14 cellular contexts compared by ENCODE assay signal in the genomic region with DNA sequence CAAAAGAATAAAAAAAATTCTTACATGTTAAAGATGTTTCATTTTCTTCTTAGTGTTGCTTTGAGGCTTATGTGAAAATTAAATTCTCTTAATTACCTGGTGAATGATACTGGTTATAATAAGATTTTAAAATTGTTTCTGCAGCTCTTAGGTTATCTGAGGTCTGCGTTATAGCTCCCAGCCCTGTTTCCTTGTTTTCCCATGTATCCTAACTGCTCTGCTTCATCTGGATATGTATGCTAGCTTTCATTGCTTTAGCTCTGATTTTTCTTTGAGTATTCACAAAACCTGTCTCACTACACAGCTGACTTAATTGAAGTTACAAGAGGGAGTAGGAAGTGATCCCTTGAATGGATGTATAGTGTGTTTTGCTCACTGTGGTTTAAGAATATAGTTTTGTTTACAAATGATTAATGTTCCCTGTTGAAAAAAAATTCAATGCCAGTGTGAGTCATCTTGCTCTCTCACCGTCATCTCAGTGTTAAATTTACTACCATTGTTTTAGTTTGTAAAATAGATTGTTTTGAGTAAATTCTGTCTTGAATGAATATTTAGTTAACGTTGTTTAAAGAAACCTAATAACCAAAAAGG. TPM values are rescaled to one million over a fixed set of nuclear protein-coding genes. Genes with fewer than 3 reads are reported as not detected.
DNase-seq lines count a peak whose midpoint lies in the region; ATAC-seq, FAIRE-seq and TF ChIP-seq lines count a peak whose summit lies in the region.
"Had no signal": no experiment of that assay in that cellular context is flagged by ENCODE, and none has a peak within 500 bp of the region (broad histone marks: within the 10 kb centered on the region; RNA-seq: fewer than 3 reads in every experiment).

No MANE protein-coding gene starts in this region.

- intact Hi-C loops in PC-3 (cut with micrococcal nuclease): no loop called here
- intact Hi-C loops in mucosa of descending colon (cut with DNase I, micrococcal nuclease): no loop called here

- ATAC-seq in PC-3 (peak; percentile 99), mucosa of descending colon (peak; percentile 21), HG02763 (IDR thresholded peaks at IDR 0.05; ENCODE audit: unreplicated experiment) (no peak)

- CTCF ChIA-PET in PC-3 (lab: Charles Lee): interaction anchor here (0.5 to 0.7 kb wide), 6 partner anchors 18 to 1043 kb away, joined by 3 to 6 read pairs (median 4); partner anchors contain the start of gene CPSF6

- no peaks in the 10 kb centered on the region for H3K27me3 ChIP-seq in PC-3 (ENCODE audit: low read length)
- H3K27me3 ChIP-seq: stomach had no signal

- no peak overlapping the region for H2AFZ ChIP-seq in PC-3 (ENCODE audit: low read length)

- peaks cover 14% of the 10 kb centered on the region; the same call in 1 of the 2 replicates for H4K20me1 ChIP-seq in PC-3 (ENCODE audit: low read length)

- DNase-seq in EL (peak; percentile 63), PC-3 (peak; percentile 70), cardiac fibroblast (ENCODE audit: low read depth in 2 of 2) (peak; percentile 37 to 73), mucosa of descending colon (no peak), GM12892 (ENCODE audit: insufficient read length) (no peak), retina (no peak), GM12891 (ENCODE audit: insufficient read length, low spot score) (no peak)
- DNase-seq: activated T-cell treated with anti-CD3 and anti-CD28 coated beads, Interleukin-2, amount 50 U/mL, for 48 hours; COR-L47; NCI-H446 treated with DMSO at 0.1 percent for 48 hours; stimulated activated CD4-positive, alpha-beta T cell treated with anti-CD3 and anti-CD28 coated beads, Interleukin-4, amount 100 ng/mL, for 24 hours; stomach had no signal

- H3F3A ChIP-seq in PC-3 (ENCODE audit: low read length, unreplicated experiment): peaks cover 4% of the 10 kb centered on the region

- no peak for TF ChIP-seq CTCF in PC-3 (conservative IDR thresholded peaks at IDR 0.05; ENCODE audit: low read depth, low read length)
- TF ChIP-seq CTCF in cardiac fibroblast (IDR thresholded peaks at IDR 0.05; ENCODE audit: low read depth, low read length): no peak
- TF ChIP-seq CTCF in mucosa of descending colon (IDR thresholded peaks at IDR 0.05): no peak

- no peak for TF ChIP-seq POLR2A in GM12892 (IDR thresholded peaks at IDR 0.05; ENCODE audit: low read depth, low read length)
- no peak for TF ChIP-seq POLR2A in GM12891 (IDR thresholded peaks at IDR 0.05; ENCODE audit: low read depth, low read length)

- H3K4me1 ChIP-seq in PC-3 (ENCODE audit: insufficient read depth, low read length): peaks cover 18% of the 10 kb centered on the region
- H3K4me1 ChIP-seq in mucosa of descending colon (ENCODE audit: low read depth): peaks cover 5% of the 10 kb centered on the region

- no peaks in the 10 kb centered on the region for H3K9me2 ChIP-seq in PC-3 (replicated peaks; ENCODE audit: low read length)

- no TSS peak for BruUV-seq in PC-3 (replicated peaks; lab: Mats Ljungman, UMichigan)

- peak overlapping the region; percentile 13; the same call in 1 of the 2 replicates for H3K4me2 ChIP-seq in PC-3 (ENCODE audit: low read length)

- H3K4me3 ChIP-seq in PC-3 (ENCODE audit: low read length) (no peak overlapping the region), cardiac fibroblast (replicated peaks in 1 of 2; ENCODE audit: low read depth in 2 of 2, low read length in 2 of 2) (no peak overlapping the region), mucosa of descending colon (no peak overlapping the region)
- H3K4me3 ChIP-seq: stomach had no signal

- peaks cover 52% of the 10 kb centered on the region for H3K36me3 ChIP-seq in PC-3 (ENCODE audit: low read depth, low read length)
- no peaks in the 10 kb centered on the region for H3K36me3 ChIP-seq in mucosa of descending colon (ENCODE audit: low read depth)

- no peak for FAIRE-seq in GM12892 (lab: Jason Lieb, UNC)
- FAIRE-seq in GM12891 (lab: Jason Lieb, UNC): no peak

- no peaks in the 10 kb centered on the region for H3K79me2 ChIP-seq in PC-3 (ENCODE audit: low read length)

- peak overlapping the region; percentile 21 for H3K27ac ChIP-seq in PC-3 (ENCODE audit: low read length)
- H3K27ac ChIP-seq: stomach, VCaP had no signal

- H3K9me3 ChIP-seq in PC-3 (ENCODE audit: low read length) (no peaks in the 10 kb centered on the region), mucosa of descending colon (no peaks in the 10 kb centered on the region)
- H3K9me3 ChIP-seq: stomach had no signal

- H3K9ac ChIP-seq in PC-3 (ENCODE audit: low read length): no peak overlapping the region

- POLR2A ChIA-PET in PC-3 (lab: Charles Lee; ENCODE audit: unreplicated experiment): interaction anchor here (0.6 kb wide), 2 partner anchors 24 to 119 kb away, joined by 6 to 10 read pairs; no protein-coding TSS in a partner anchor

TF ChIP-seq in GM12891, 5 proteins besides CTCF, POLR2A, EP300 and RAD21:
- TF ChIP-seq POU2F2 (IDR thresholded peaks at IDR 0.05; ENCODE audit: low read depth, low read length) (no peak), SPI1 (IDR thresholded peaks at IDR 0.05; ENCODE audit: low read depth, low read length) (no peak), TAF1 (IDR thresholded peaks at IDR 0.05; ENCODE audit: low read depth, low read length) (no peak), POLR2AphosphoS5 (IDR thresholded peaks at IDR 0.05; ENCODE audit: low read depth, low read length) (no peak), PAX5 (IDR thresholded peaks at IDR 0.05; ENCODE audit: insufficient read depth, low read length, severe bottlenecking) (no peak)

RNA-seq across cellular contexts. Expression of gene CPSF6, which starts 26.8 kb away (rescaled TPM):
- total RNA-seq in PC-3 (2014; rRNA removed) (94.6 and 96.7 TPM in 2 replicates), mucosa of descending colon (10 to 100 TPM; 46.7 to 57.3 (median 57.2) TPM)
- polyA plus RNA-seq in GM12892 (2012; ENCODE audit: missing spikeins): 73.6 TPM
- 67.5 TPM for polyA plus RNA-seq in GM12891 (2012; ENCODE audit: low read depth, missing spikeins)

Comparison
In these comparisons a context has a peak if more than half of its experiments do, and no peak if none do; other contexts are left out.
1. DNase-seq: peak in EL (single experiment), PC-3 (single experiment) and cardiac fibroblast (2 of 2); none in mucosa of descending colon (0 of 3), GM12892 (single experiment), retina (single experiment) and GM12891 (single experiment).